In genomic region chrX:37685452-37686347, GRCh38 we compare ENCODE assay signal across 9 cellular contexts. TPM values are rescaled to one million over a fixed set of nuclear protein-coding genes. Genes with fewer than 3 reads are reported as not detected.
A peak's percentile ranks its signal among the peaks of the same experiment; 100 is the strongest.
DNase-seq lines count a peak whose midpoint lies in the region; ATAC-seq, FAIRE-seq and TF ChIP-seq lines count a peak whose summit lies in the region.
"Had no signal": no experiment of that assay in that cellular context is flagged by ENCODE, and none has a peak within 500 bp of the region (broad histone marks: within the 10 kb centered on the region; RNA-seq: fewer than 3 reads in every experiment).

TSS of gene XK (plus strand) at chrX:37685791. CDS start at chrX:37685962, 171 bp downstream.

- peak; percentile 74 for ATAC-seq in HG02852 (IDR thresholded peaks at IDR 0.05; ENCODE audit: unreplicated experiment)
- peak; percentile 66 for ATAC-seq in stimulated activated naive CD8-positive, alpha-beta T cell treated with anti-CD3 and anti-CD28 coated beads, Interleukin-15, Interleukin-2, amounts not matched to agents 100 U/mL and 50 U/mL, for 24 hours

- no peak for TF ChIP-seq POLR2A in GM12891 (IDR thresholded peaks at IDR 0.05; ENCODE audit: low read depth, low read length)
- peak; percentile 88 for TF ChIP-seq POLR2A in erythroblast (IDR thresholded peaks at IDR 0.05; ENCODE audit: low read length)

- DNase-seq in GM12891 (ENCODE audit: insufficient read length, low spot score) (peak; percentile 13), NCI-H226 (peak; percentile 8), erythroblast (lab: John Stamatoyannopoulos, UW) (peak; percentile 88), mucosa of gallbladder (ENCODE audit: low spot score) (peak; percentile 30), T1000 (lab: John Stamatoyannopoulos, UW) (no peak)
- peak; percentile 74 for DNase-seq in activated CD8-positive, alpha-beta memory T cell treated with anti-CD3 and anti-CD28 coated beads for 24 hours
- peak; percentile 47 for DNase-seq in stimulated activated naive CD8-positive, alpha-beta T cell treated with anti-CD3 and anti-CD28 coated beads, Interleukin-15, Interleukin-2, amounts not matched to agents 100 U/mL and 50 U/mL, for 24 hours

- peak; percentile 97 for FAIRE-seq in GM12891 (lab: Jason Lieb, UNC)
- FAIRE-seq: frontal cortex had no signal

TF ChIP-seq in GM12891, 5 proteins besides CTCF, POLR2A, EP300 and RAD21:
- no peak for TF ChIP-seq SPI1 (IDR thresholded peaks at IDR 0.05; ENCODE audit: low read depth, low read length)
- TF ChIP-seq POLR2AphosphoS5 (IDR thresholded peaks at IDR 0.05; ENCODE audit: low read depth, low read length), result no peak
- no peak for TF ChIP-seq POU2F2 (IDR thresholded peaks at IDR 0.05; ENCODE audit: low read depth, low read length)
- no peak for TF ChIP-seq PAX5 (IDR thresholded peaks at IDR 0.05; ENCODE audit: insufficient read depth, low read length, severe bottlenecking)
- no peak for TF ChIP-seq TAF1 (IDR thresholded peaks at IDR 0.05; ENCODE audit: low read depth, low read length)
TF ChIP-seq in GM12891: peak in this region for 0.

RNA-seq across cellular contexts. Expression of gene XK, which starts in this region (rescaled TPM):
- 0.12 TPM for polyA plus RNA-seq in GM12891 (2012; ENCODE audit: low read depth, missing spikeins)
- total RNA-seq in mucosa of gallbladder, result 2.8 TPM
